In genomic region chr14:74538411-74539391, GRCh38 we compare ENCODE assay signal across 17 cellular contexts.
"Had no signal": no experiment of that assay in that cellular context is flagged by ENCODE, and none has a peak within 500 bp of the region (broad histone marks: within the 10 kb centered on the region; RNA-seq: fewer than 3 reads in every experiment).

No MANE protein-coding gene starts in this region.

- ATAC-seq: foreskin keratinocyte; naive thymus-derived CD4-positive, alpha-beta T cell had no signal

- H3K4me3 ChIP-seq: lung, prostate gland, tibial nerve, vagina had no signal

- FAIRE-seq: endometrium, keratinocyte had no signal

- H3K27ac ChIP-seq: foreskin keratinocyte, prostate gland, tibial nerve, vagina had no signal

- H3K36me3 ChIP-seq: prostate gland had no signal

- H3K9me3 ChIP-seq: prostate gland, tibial nerve, vagina had no signal

- H3K4me1 ChIP-seq: foreskin keratinocyte, prostate gland, tibial nerve, vagina had no signal

- H3K27me3 ChIP-seq: foreskin keratinocyte, tibial nerve, vagina had no signal

- DNase-seq: activated naive CD4-positive, alpha-beta T cell; activated T-cell treated with anti-CD3 and anti-CD28 coated beads, Interleukin-2, amount 50 U/mL, for 1 hour; amniotic stem cell; cerebellar nuclear complex; effector CD4-positive, alpha-beta T cell; foreskin keratinocyte; naive thymus-derived CD4-positive, alpha-beta T cell; occipital lobe; stimulated activated CD4-positive, alpha-beta T cell treated with anti-CD3 and anti-CD28 coated beads, Interleukin-4, amount 100 ng/mL, for 1 hour; stimulated activated naive CD4-positive, alpha-beta T cell treated with Interleukin-2 at 50 U/mL for 16 hours; T1000 had no signal
